Comparison of ENCODE assay signal across 20 cellular contexts in genomic region chr11:45155058-45155551, GRCh38. TPM values are rescaled to one million over a fixed set of nuclear protein-coding genes. Genes with fewer than 3 reads are reported as not detected.
DNase-seq lines count a peak whose midpoint lies in the region; ATAC-seq and TF ChIP-seq lines count a peak whose summit lies in the region.
"Had no signal": no experiment of that assay in that cellular context is flagged by ENCODE, and none has a peak within 500 bp of the region (broad histone marks: within the 10 kb centered on the region; RNA-seq: fewer than 3 reads in every experiment).

No MANE protein-coding gene starts in this region.

- no peaks in the 10 kb centered on the region for H3K27me3 ChIP-seq in uterus
- no peaks in the 10 kb centered on the region for H3K27me3 ChIP-seq in CD4-positive, alpha-beta T cell (ENCODE audit: control insufficient read depth, insufficient read depth, low read length)
- H3K27me3 ChIP-seq: gastrocnemius medialis had no signal

- POLR2A ChIA-PET in CD4-positive, alpha-beta T cell (lab: Charles Lee): no interaction called here

- intact Hi-C loops in left cardiac atrium (cut with DNase I): no loop called here
- intact Hi-C loops in uterus (cut with DNase I; ENCODE audit: low total_unique reads): no loop called here
- intact Hi-C loops in CD4-positive, alpha-beta T cell (cut with DNase I, micrococcal nuclease): no loop called here

- no peak for TF ChIP-seq POLR2A in uterus (IDR thresholded peaks at IDR 0.05)

- peak overlapping the region; percentile 29 to 69 for H3K27ac ChIP-seq in uterus
- no peak overlapping the region for H3K27ac ChIP-seq in CD4-positive, alpha-beta T cell (ENCODE audit: low read depth, low read length)
- H3K27ac ChIP-seq: A549, C4-2B, KMS-11, lower lobe of right lung had no signal

- CTCF ChIA-PET in CD4-positive, alpha-beta T cell (lab: Charles Lee): no interaction called here

- no peak overlapping the region for H3K27ac Mint-ChIP-seq in CD4-positive, alpha-beta T cell
- H3K27ac Mint-ChIP-seq: activated CD4-positive, alpha-beta T cell treated with anti-CD3 and anti-CD28 coated beads, Interleukin-2, amount 10 ng/mL, durations not matched to agents 7 days and 5 days had no signal

- H3K9me3 ChIP-seq in uterus: no peaks in the 10 kb centered on the region
- no peaks in the 10 kb centered on the region for H3K9me3 ChIP-seq in CD4-positive, alpha-beta T cell (ENCODE audit: control insufficient read depth, low read length)
- H3K9me3 ChIP-seq: A549, gastrocnemius medialis, lower lobe of right lung had no signal

- peaks cover 20% of the 10 kb centered on the region for H3K4me1 Mint-ChIP-seq in CD4-positive, alpha-beta T cell (ENCODE audit: low read depth)
- H3K4me1 Mint-ChIP-seq: activated CD4-positive, alpha-beta T cell treated with anti-CD3 and anti-CD28 coated beads, Interleukin-2, amount 10 ng/mL, durations not matched to agents 7 days and 5 days had no signal

- H3K36me3 Mint-ChIP-seq in CD4-positive, alpha-beta T cell (ENCODE audit: low read depth): no peaks in the 10 kb centered on the region

- H3K4me1 ChIP-seq in uterus: peaks cover 8 to 25% of the 10 kb centered on the region in 2 donors
- H3K4me1 ChIP-seq: A549 had no signal

- peak; percentile 33 to 42 for ATAC-seq in left cardiac atrium
- ATAC-seq in CD4-positive, alpha-beta T cell (ENCODE audit: poor library complexity): no peak
- ATAC-seq: A549, gastrocnemius medialis, lower lobe of right lung had no signal

- no peak overlapping the region for H3K4me3 Mint-ChIP-seq in CD4-positive, alpha-beta T cell
- H3K4me3 Mint-ChIP-seq: activated CD4-positive, alpha-beta T cell treated with anti-CD3 and anti-CD28 coated beads, Interleukin-2, amount 10 ng/mL, durations not matched to agents 7 days and 5 days had no signal

- no peaks in the 10 kb centered on the region for H3K27me3 Mint-ChIP-seq in CD4-positive, alpha-beta T cell
- H3K27me3 Mint-ChIP-seq: activated CD4-positive, alpha-beta T cell treated with anti-CD3 and anti-CD28 coated beads, Interleukin-2, amount 10 ng/mL, durations not matched to agents 7 days and 5 days had no signal

- H3K9me3 Mint-ChIP-seq in CD4-positive, alpha-beta T cell: no peaks in the 10 kb centered on the region
- H3K9me3 Mint-ChIP-seq: activated CD4-positive, alpha-beta T cell treated with anti-CD3 and anti-CD28 coated beads, Interleukin-2, amount 10 ng/mL, durations not matched to agents 7 days and 5 days had no signal

- no peak for TF ChIP-seq CTCF in uterus (IDR thresholded peaks at IDR 0.05)
- no peak for TF ChIP-seq CTCF in CD4-positive, alpha-beta T cell (IDR thresholded peaks at IDR 0.05)

- DNase-seq in activated CD8-positive, alpha-beta memory T cell treated with anti-CD3 and anti-CD28 coated beads, Interleukin-2, amount 50 U/mL, for 48 hours: peak; percentile 43
- DNase-seq in activated CD8-positive, alpha-beta memory T cell treated with anti-CD3 and anti-CD28 coated beads for 24 hours: no peak
- peak; percentile 68 for DNase-seq in left cardiac atrium
- DNase-seq in occipital lobe (lab: John Stamatoyannopoulos, UW): peak; percentile 43
- DNase-seq in uterus: peak in 1 of 2 donors; percentile 48
- no peak for DNase-seq in CD4-positive, alpha-beta T cell
- DNase-seq in NCI-H146 treated with DMSO at 0.1 percent for 48 hours (lab: John Stamatoyannopoulos, UW; ENCODE audit: unreplicated experiment): no peak
- no peak for DNase-seq in NCI-H2196 (lab: John Stamatoyannopoulos, UW; ENCODE audit: unreplicated experiment)
- DNase-seq: activated CD4-positive, alpha-beta T cell treated with anti-CD3 and anti-CD28 coated beads, Interleukin-2, amount 10 ng/mL, durations not matched to agents 7 days and 5 days; activated naive CD4-positive, alpha-beta T cell treated with anti-CD3 and anti-CD28 coated beads, Interleukin-2, amount 50 U/mL, for 16 hours; activated T-cell treated with anti-CD3 and anti-CD28 coated beads, Interleukin-2, amount 50 U/mL, for 1 hour; DMS53; gastrocnemius medialis; lower lobe of right lung; NCI-H2029; NCI-H510A; SW 1271 had no signal

- no peak overlapping the region for H3K4me3 ChIP-seq in uterus
- H3K4me3 ChIP-seq: A549, gastrocnemius medialis, lower lobe of right lung had no signal

- H3K36me3 ChIP-seq in uterus: no peaks in the 10 kb centered on the region
- H3K36me3 ChIP-seq: gastrocnemius medialis, lower lobe of right lung had no signal

RNA-seq across cellular contexts. Expression of gene PRDM11, which starts 8.7 kb away (rescaled TPM):
- 10 to 100 TPM; 16.1 to 16.3 TPM for total RNA-seq in left cardiac atrium
- total RNA-seq in occipital lobe: 6.2 TPM
- 100 to 1,000 TPM in 1 of 4 donors, 10 to 100 TPM in 2, 1 to 10 TPM in 1; 7.4 to 318 (median 58.5) TPM for total RNA-seq in uterus
- 1 to 10 TPM; 2.5 to 3.4 TPM for total RNA-seq in CD4-positive, alpha-beta T cell

Comparison
In these comparisons a context has a peak if more than half of its experiments do, and no peak if none do; other contexts are left out.
1. DNase-seq: peak in activated CD8-positive, alpha-beta memory T cell treated with anti-CD3 and anti-CD28 coated beads, Interleukin-2, amount 50 U/mL, for 48 hours (single experiment), left cardiac atrium (single experiment) and occipital lobe (single experiment); none in activated CD8-positive, alpha-beta memory T cell treated with anti-CD3 and anti-CD28 coated beads for 24 hours (single experiment), CD4-positive, alpha-beta T cell (0 of 10), NCI-H146 treated with DMSO at 0.1 percent for 48 hours (single experiment) and NCI-H2196 (single experiment).